Comparison of ENCODE assay signal across 11 cellular contexts in genomic region chr1:107474877-107475612, GRCh38.
DNase-seq lines count a peak whose midpoint lies in the region; ATAC-seq, FAIRE-seq and TF ChIP-seq lines count a peak whose summit lies in the region.
"Had no signal": no experiment of that assay in that cellular context is flagged by ENCODE, and none has a peak within 500 bp of the region (broad histone marks: within the 10 kb centered on the region; RNA-seq: fewer than 3 reads in every experiment).

No MANE protein-coding gene starts in this region.

- H3K27me3 ChIP-seq in colonic mucosa (no peaks in the 10 kb centered on the region), small intestine (ENCODE audit: control insufficient read depth in 2 of 2, insufficient read depth in 2 of 2, low read length in 2 of 2) (no peaks in the 10 kb centered on the region)
- H3K27me3 ChIP-seq: esophagus muscularis mucosa had no signal

- H3K9me3 ChIP-seq in colonic mucosa (no peaks in the 10 kb centered on the region), small intestine (ENCODE audit: control insufficient read depth, low read depth) (no peaks in the 10 kb centered on the region)
- H3K9me3 ChIP-seq: esophagus muscularis mucosa had no signal

- peak; percentile 13 for DNase-seq in AG10803 (ENCODE audit: low read depth)
- DNase-seq in M059J (ENCODE audit: low read depth) = peak; percentile 37
- DNase-seq in medulla oblongata (ENCODE audit: extremely low spot score) = no peak
- no peak for DNase-seq in occipital lobe (lab: John Stamatoyannopoulos, UW)
- no peak for DNase-seq in colonic mucosa
- DNase-seq in small intestine = no peak

- ATAC-seq in GM19025 (IDR thresholded peaks at IDR 0.05; ENCODE audit: low read depth, unreplicated experiment) (peak; percentile 61), HG02870 (IDR thresholded peaks at IDR 0.05; ENCODE audit: unreplicated experiment) (peak; percentile 96)

- no peak overlapping the region for H3K4me3 ChIP-seq in AG10803 (ENCODE audit: low read length)
- H3K4me3 ChIP-seq in colonic mucosa = no peak overlapping the region
- no peak overlapping the region for H3K4me3 ChIP-seq in small intestine (ENCODE audit: low read depth in 1 of 2, low read length in 2 of 2)
- H3K4me3 ChIP-seq: esophagus muscularis mucosa, skin epidermis had no signal

- no peak overlapping the region for H3K27ac ChIP-seq in colonic mucosa
- H3K27ac ChIP-seq in small intestine (ENCODE audit: low read depth in 1 of 2, low read length in 1 of 2) = no peak overlapping the region
- H3K27ac ChIP-seq: esophagus muscularis mucosa, skin epidermis had no signal

- intact Hi-C loops in colonic mucosa (cut with DNase I) = no loop called here

- H3K9ac ChIP-seq in colonic mucosa (ENCODE audit: low read depth in 2 of 2, low read length in 2 of 2) = no peak overlapping the region

- H3K4me1 ChIP-seq in colonic mucosa (no peaks in the 10 kb centered on the region), small intestine (ENCODE audit: control insufficient read depth in 2 of 2, insufficient read depth in 1 of 2, low read depth in 1 of 2, low read length in 1 of 2) (no peaks in the 10 kb centered on the region)

- no peak for FAIRE-seq in small intestine (lab: Jason Lieb, UNC)
- FAIRE-seq: TTC549 had no signal

- no peak for TF ChIP-seq CTCF in AG10803 (conservative IDR thresholded peaks at IDR 0.05; ENCODE audit: low read length)
- TF ChIP-seq CTCF in colonic mucosa (IDR thresholded peaks at IDR 0.05) = no peak

- H3K36me3 ChIP-seq in colonic mucosa (no peaks in the 10 kb centered on the region), small intestine (ENCODE audit: control insufficient read depth in 2 of 2, insufficient read depth in 2 of 2, low read length in 2 of 2) (no peaks in the 10 kb centered on the region)
- H3K36me3 ChIP-seq: esophagus muscularis mucosa had no signal

- 42 to 60% (median 48%) methylated on average over 1 of the region's 1 CpG for WGBS in small intestine, 3 donors

Comparison
In these comparisons a context has a peak if more than half of its experiments do, and no peak if none do; other contexts are left out.
1. DNase-seq: peak in AG10803 (single experiment) and M059J (single experiment); none in medulla oblongata (single experiment), occipital lobe (single experiment), colonic mucosa (single experiment) and small intestine (single experiment).